Comparison of ENCODE assay signal across 13 cellular contexts in genomic region chr9:121604242-121604641, GRCh38. TPM values are rescaled to one million over a fixed set of nuclear protein-coding genes. Genes with fewer than 3 reads are reported as not detected.
DNase-seq lines count a peak whose midpoint lies in the region; ATAC-seq and TF ChIP-seq lines count a peak whose summit lies in the region.
"Had no signal": no experiment of that assay in that cellular context is flagged by ENCODE, and none has a peak within 500 bp of the region (broad histone marks: within the 10 kb centered on the region; RNA-seq: fewer than 3 reads in every experiment).

No MANE protein-coding gene starts in this region.

- POLR2A ChIA-PET in CD8-positive, alpha-beta T cell (lab: Charles Lee), result no interaction called here
- POLR2A ChIA-PET in CD4-positive, alpha-beta memory T cell (lab: Charles Lee; ENCODE audit: partially characterized antibody), result no interaction called here

- no peak overlapping the region for H4K8ac ChIP-seq in neuronal stem cell (ENCODE audit: low read depth, low read length)

- no peak overlapping the region for H3K23ac ChIP-seq in neuronal stem cell (ENCODE audit: low read depth, low read length, poor library complexity)

- peaks cover 2% of the 10 kb centered on the region for H3K79me1 ChIP-seq in neuronal stem cell (ENCODE audit: low read depth, low read length)

- no peak overlapping the region for H2AK5ac ChIP-seq in neuronal stem cell (ENCODE audit: low read depth, low read length)

- DNase-seq in EL (peak; percentile 18), NCI-H2029 treated with DMSO at 0.1 percent for 48 hours (lab: John Stamatoyannopoulos, UW) (peak; percentile 18), foreskin melanocyte (peak; percentile 56), neuronal stem cell (ENCODE audit: low spot score) (no peak), mesenteric fat pad (ENCODE audit: low spot score) (no peak)
- DNase-seq in CD8-positive, alpha-beta T cell, result no peak
- DNase-seq in CD4-positive, alpha-beta memory T cell, result no peak
- DNase-seq: activated CD4-positive, alpha-beta T cell treated with anti-CD3 and anti-CD28 coated beads, Interleukin-2, amount 50 U/mL, for 48 hours; effector CD4-positive, alpha-beta T cell; NCI-H2171; stimulated activated CD4-positive, alpha-beta T cell treated with anti-CD3 and anti-CD28 coated beads, Interleukin-2, amount 100 ng/mL, for 24 hours had no signal

- no peak for TF ChIP-seq CTCF in CD8-positive, alpha-beta T cell (IDR thresholded peaks at IDR 0.05)

- intact Hi-C loops in CD8-positive, alpha-beta T cell (cut with DNase I, micrococcal nuclease), result no loop called here
- intact Hi-C loops in CD4-positive, alpha-beta memory T cell (cut with micrococcal nuclease), result no loop called here

- no peak overlapping the region for H3K14ac ChIP-seq in neuronal stem cell (ENCODE audit: low read length)

- peaks cover 12% of the 10 kb centered on the region in 2 donors for H3K4me1 ChIP-seq in neuronal stem cell (ENCODE audit: control insufficient read depth in 2 of 2, insufficient read depth in 1 of 2, low read depth in 1 of 2, low read length in 2 of 2)
- no peaks in the 10 kb centered on the region for H3K4me1 ChIP-seq in CD8-positive, alpha-beta T cell (ENCODE audit: insufficient read depth, low read length)
- H3K4me1 ChIP-seq in CD4-positive, alpha-beta memory T cell (ENCODE audit: insufficient read depth, low read length), result no peaks in the 10 kb centered on the region

- H3K36me3 ChIP-seq in neuronal stem cell (replicated peaks in 1 of 2; ENCODE audit: control insufficient read depth in 2 of 2, insufficient read depth in 2 of 2, low read length in 2 of 2), result no peaks in the 10 kb centered on the region
- H3K36me3 ChIP-seq in CD8-positive, alpha-beta T cell (ENCODE audit: insufficient read depth, low read length), result no peaks in the 10 kb centered on the region
- H3K36me3 ChIP-seq in CD4-positive, alpha-beta memory T cell (ENCODE audit: insufficient read depth, low read length), result no peaks in the 10 kb centered on the region

- H2BK12ac ChIP-seq in neuronal stem cell (ENCODE audit: low read length), result no peak overlapping the region

- CTCF ChIA-PET in CD8-positive, alpha-beta T cell (lab: Charles Lee), result no interaction called here
- CTCF ChIA-PET in CD4-positive, alpha-beta memory T cell (lab: Charles Lee; ENCODE audit: partially characterized antibody), result no interaction called here

- no peak for ATAC-seq in CD8-positive, alpha-beta T cell
- ATAC-seq in HG03135 (IDR thresholded peaks at IDR 0.05; ENCODE audit: unreplicated experiment), result no peak
- ATAC-seq: activated naive CD4-positive, alpha-beta T cell treated with anti-CD3 and anti-CD28 coated beads, Interleukin-2, amount 50 U/mL, for 72 hours had no signal

- peak overlapping the region; percentile 62 for H2AFZ ChIP-seq in neuronal stem cell (ENCODE audit: low read length)

- no peaks in the 10 kb centered on the region for H3K36me3 Mint-ChIP-seq in CD8-positive, alpha-beta T cell
- no peaks in the 10 kb centered on the region for H3K36me3 Mint-ChIP-seq in CD4-positive, alpha-beta memory T cell
- H3K36me3 Mint-ChIP-seq: activated naive CD4-positive, alpha-beta T cell treated with anti-CD3 and anti-CD28 coated beads, Interleukin-2, amount 50 U/mL, for 72 hours had no signal

- no peak overlapping the region for H3K18ac ChIP-seq in neuronal stem cell (ENCODE audit: low read length)

- H3K27me3 Mint-ChIP-seq in CD8-positive, alpha-beta T cell (ENCODE audit: low read depth), result peaks cover 50% of the 10 kb centered on the region
- H3K27me3 Mint-ChIP-seq in CD4-positive, alpha-beta memory T cell, result peaks cover 35 to 46% of the 10 kb centered on the region in 2 donors

- H3K27ac ChIP-seq in neuronal stem cell (replicated peaks; ENCODE audit: low read length), result no peak overlapping the region
- no peak overlapping the region for H3K27ac ChIP-seq in CD8-positive, alpha-beta T cell (ENCODE audit: low read depth, low read length)
- H3K27ac ChIP-seq in CD4-positive, alpha-beta memory T cell (ENCODE audit: low read depth, low read length), result no peak overlapping the region

- no peak overlapping the region for H3K4ac ChIP-seq in neuronal stem cell (ENCODE audit: low read length)

- H3K4me3 Mint-ChIP-seq in CD8-positive, alpha-beta T cell, result no peak overlapping the region
- H3K4me3 Mint-ChIP-seq in CD4-positive, alpha-beta memory T cell, result no peak overlapping the region

- no peak overlapping the region for H3K4me2 ChIP-seq in neuronal stem cell (ENCODE audit: insufficient read depth, low read length, poor library complexity, severe bottlenecking)

- H3K4me3 ChIP-seq in neuronal stem cell (ENCODE audit: low read length in 2 of 2), result no peak overlapping the region
- no peak overlapping the region for H3K4me3 ChIP-seq in CD8-positive, alpha-beta T cell (ENCODE audit: low read depth, low read length)
- no peak overlapping the region for H3K4me3 ChIP-seq in CD4-positive, alpha-beta memory T cell (ENCODE audit: low read length in 2 of 2)

- H4K91ac ChIP-seq in neuronal stem cell (ENCODE audit: low read depth, low read length, poor library complexity), result no peak overlapping the region

- no peak overlapping the region for H2BK15ac ChIP-seq in neuronal stem cell (ENCODE audit: low read length)

- no peaks in the 10 kb centered on the region for H3K9me3 ChIP-seq in neuronal stem cell (replicated peaks in 1 of 2; ENCODE audit: control insufficient read depth in 2 of 2, insufficient read depth in 1 of 2, low read depth in 1 of 2, low read length in 2 of 2)
- H3K9me3 ChIP-seq in CD8-positive, alpha-beta T cell (ENCODE audit: low read length), result no peaks in the 10 kb centered on the region
- H3K9me3 ChIP-seq in CD4-positive, alpha-beta memory T cell (ENCODE audit: control insufficient read depth in 1 of 2, low read length in 2 of 2), result no peaks in the 10 kb centered on the region

- H2BK120ac ChIP-seq in neuronal stem cell (ENCODE audit: low read depth, low read length), result no peak overlapping the region

- no CpG with 5 or more reads among the region's 4 CpGs for WGBS in neuronal stem cell (ENCODE audit: extremely low coverage in 2 of 2, insufficient read length in 2 of 2, insufficient replicate concordance in 1 of 2), 2 donors

- H3K9me3 Mint-ChIP-seq in CD8-positive, alpha-beta T cell, result no peaks in the 10 kb centered on the region
- peaks cover 0 to 3% (median under 1%) of the 10 kb centered on the region in 8 donors for H3K9me3 Mint-ChIP-seq in CD4-positive, alpha-beta memory T cell
- H3K9me3 Mint-ChIP-seq: activated naive CD4-positive, alpha-beta T cell treated with anti-CD3 and anti-CD28 coated beads, Interleukin-2, amount 50 U/mL, for 72 hours had no signal

- H3K4me1 Mint-ChIP-seq in CD8-positive, alpha-beta T cell (ENCODE audit: low read depth), result peaks cover 4% of the 10 kb centered on the region
- H3K4me1 Mint-ChIP-seq in CD4-positive, alpha-beta memory T cell, result peaks cover 0 to 8% (median 3%) of the 10 kb centered on the region in 4 donors

- H3K27me3 ChIP-seq in neuronal stem cell (ENCODE audit: control insufficient read depth in 3 of 3, insufficient read depth in 3 of 3, low read depth in 1 of 3, low read length in 3 of 3), result peaks cover 0 to 41% (median 7%) of the 10 kb centered on the region in 3 experiments
- H3K27me3 ChIP-seq in CD8-positive, alpha-beta T cell (ENCODE audit: insufficient read depth, low read length), result no peaks in the 10 kb centered on the region
- no peaks in the 10 kb centered on the region for H3K27me3 ChIP-seq in CD4-positive, alpha-beta memory T cell (ENCODE audit: insufficient read depth, low read length)

- no peak overlapping the region for H2BK5ac ChIP-seq in neuronal stem cell (ENCODE audit: low read length)

- no peak overlapping the region for H3K27ac Mint-ChIP-seq in CD8-positive, alpha-beta T cell
- no peak overlapping the region for H3K27ac Mint-ChIP-seq in CD4-positive, alpha-beta memory T cell

- no peak overlapping the region for H3K9ac ChIP-seq in neuronal stem cell (ENCODE audit: low read depth, low read length, poor library complexity)

RNA-seq across cellular contexts. Expression of gene DAB2IP, which starts 47.2 kb away (rescaled TPM):
- polyA plus RNA-seq in neuronal stem cell (2013, experiment 1 of 2), result 28.9 TPM
- 29.1 TPM for polyA plus RNA-seq in neuronal stem cell (2013, experiment 2 of 2)
- total RNA-seq in CD8-positive, alpha-beta T cell, result 1 to 10 TPM in 1 of 2 experiments, under 1 TPM in 1; 0.58 to 1.2 TPM
- 86.1 TPM for total RNA-seq in mesenteric fat pad
- total RNA-seq in CD4-positive, alpha-beta memory T cell, result not detected
- not detected for polyA plus RNA-seq in CD4-positive, alpha-beta memory T cell

Comparison
In these comparisons a context has a peak if more than half of its experiments do, and no peak if none do; other contexts are left out.
1. DNase-seq: peak in EL (single experiment), NCI-H2029 treated with DMSO at 0.1 percent for 48 hours (single experiment) and foreskin melanocyte (single experiment); none in neuronal stem cell (single experiment), CD8-positive, alpha-beta T cell (0 of 7), mesenteric fat pad (single experiment) and CD4-positive, alpha-beta memory T cell (0 of 5).
2. RNA of gene DAB2IP, which starts 47.2 kb away (total RNA-seq): 86.1 TPM in mesenteric fat pad (single experiment); 0.58 to 1.2 TPM in CD8-positive, alpha-beta T cell and not detected in CD4-positive, alpha-beta memory T cell; every median in the first group is over 10 times any median in the second.